Comparison of ENCODE assay signal across 25 cellular contexts in the genomic region with DNA sequence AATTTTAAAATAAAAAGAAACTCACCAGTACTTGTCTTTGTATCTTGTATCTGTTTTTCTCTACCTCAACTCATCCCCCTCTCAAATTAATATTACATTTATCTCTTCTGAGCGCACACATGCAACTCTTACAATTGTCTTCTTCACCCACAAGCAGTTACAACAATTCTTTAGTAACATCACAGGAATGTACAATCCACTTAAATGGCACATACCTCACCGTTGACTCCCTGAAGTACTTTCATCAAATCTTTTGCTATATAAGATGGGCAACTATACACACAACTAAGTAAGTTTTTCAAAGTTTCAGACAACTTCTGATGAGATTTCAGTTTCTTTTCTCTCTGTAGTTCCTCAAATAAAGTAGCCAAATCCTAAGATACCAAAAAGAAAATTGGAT. TPM values are rescaled to one million over a fixed set of nuclear protein-coding genes. Genes with fewer than 3 reads are reported as not detected.
DNase-seq lines count a peak whose midpoint lies in the region; ATAC-seq, FAIRE-seq and TF ChIP-seq lines count a peak whose summit lies in the region.
"Had no signal": no experiment of that assay in that cellular context is flagged by ENCODE, and none has a peak within 500 bp of the region (broad histone marks: within the 10 kb centered on the region; RNA-seq: fewer than 3 reads in every experiment).

No MANE protein-coding gene starts in this region.

- no peaks in the 10 kb centered on the region for H3K4me1 Mint-ChIP-seq in T-helper 1 cell treated with Interleukin-12 subunit alpha and Interleukin-12 subunit beta and Interleukin-4 antibody, amounts not matched to agents 30 μg/mL and 1 μg/mL, for 36 hours (ENCODE audit: low read depth)
- peaks cover 19% of the 10 kb centered on the region for H3K4me1 Mint-ChIP-seq in HFFc6 (ENCODE audit: low read depth)
- H3K4me1 Mint-ChIP-seq in progenitor cell of endocrine pancreas (ENCODE audit: low read depth), result no peaks in the 10 kb centered on the region
- H3K4me1 Mint-ChIP-seq: CD14-positive monocyte; stimulated activated naive CD8-positive, alpha-beta T cell treated with anti-CD3 and anti-CD28 coated beads, Interleukin-15, amount 100 ng/mL, for 72 hours had no signal

- peak overlapping the region; percentile 57 for H3K27ac Mint-ChIP-seq in T-helper 1 cell treated with Interleukin-12 subunit alpha and Interleukin-12 subunit beta and Interleukin-4 antibody, amounts not matched to agents 30 μg/mL and 1 μg/mL, for 36 hours
- peak overlapping the region; percentile 36 for H3K27ac Mint-ChIP-seq in HFFc6
- peak overlapping the region; percentile 75 for H3K27ac Mint-ChIP-seq in progenitor cell of endocrine pancreas
- H3K27ac Mint-ChIP-seq: CD14-positive monocyte had no signal

- no peaks in the 10 kb centered on the region for H3K27me3 ChIP-seq in bronchial epithelial cell (ENCODE audit: control insufficient read depth, insufficient read depth, low read length)
- H3K27me3 ChIP-seq: adrenal gland, esophagus muscularis mucosa, heart left ventricle, left lung had no signal

- H3K27me3 Mint-ChIP-seq in T-helper 1 cell treated with Interleukin-12 subunit alpha and Interleukin-12 subunit beta and Interleukin-4 antibody, amounts not matched to agents 30 μg/mL and 1 μg/mL, for 36 hours (ENCODE audit: low read depth), result no peaks in the 10 kb centered on the region
- H3K27me3 Mint-ChIP-seq in HFFc6 (ENCODE audit: insufficient read depth) (no peaks in the 10 kb centered on the region), progenitor cell of endocrine pancreas (no peaks in the 10 kb centered on the region)
- H3K27me3 Mint-ChIP-seq: stimulated activated naive CD8-positive, alpha-beta T cell treated with anti-CD3 and anti-CD28 coated beads, Interleukin-15, amount 100 ng/mL, for 72 hours had no signal

- ATAC-seq in HG03571 (IDR thresholded peaks at IDR 0.05; ENCODE audit: unreplicated experiment), result no peak
- ATAC-seq: heart left ventricle; left lung; stimulated activated naive CD8-positive, alpha-beta T cell treated with anti-CD3 and anti-CD28 coated beads, Interleukin-15, amount 100 ng/mL, for 72 hours had no signal

- DNase-seq in T-helper 1 cell (no peak), HFFc6 (peak; percentile 54), bronchial epithelial cell (ENCODE audit: low read depth) (peak; percentile 9), progenitor cell of endocrine pancreas (ENCODE audit: low spot score, unreplicated experiment) (no peak), mucosa of gallbladder (ENCODE audit: low spot score) (no peak), AML-193 (lab: John Stamatoyannopoulos, UW) (no peak)
- DNase-seq: activated CD4-positive, CD25-positive, alpha-beta regulatory T cell treated with anti-CD3 and anti-CD28 coated beads, Interleukin-2, amount 50 U/mL, for 72 hours; activated effector memory CD4-positive, alpha-beta T cell treated with Interleukin-2 at 50 U/mL for 16 hours; adrenal gland; effector memory CD4-positive, alpha-beta T cell; GF-D8; heart left ventricle; left lung; NCI-H146; NCI-H2171; NCI-H526 treated with DMSO at 0.1 percent for 48 hours; stimulated activated CD4-positive, alpha-beta T cell treated with anti-CD3 and anti-CD28 coated beads, Interleukin-4, amount 100 ng/mL, for 24 hours; stimulated activated naive CD8-positive, alpha-beta T cell treated with anti-CD3 and anti-CD28 coated beads, Interleukin-15, amount 100 ng/mL, for 72 hours had no signal

- H3K4me3 ChIP-seq in bronchial epithelial cell (ENCODE audit: low read depth, low read length), result no peak overlapping the region
- H3K4me3 ChIP-seq: adrenal gland, esophagus muscularis mucosa, heart left ventricle, left lung had no signal

- H3K9me3 Mint-ChIP-seq in T-helper 1 cell treated with Interleukin-12 subunit alpha and Interleukin-12 subunit beta and Interleukin-4 antibody, amounts not matched to agents 30 μg/mL and 1 μg/mL, for 36 hours, result no peaks in the 10 kb centered on the region
- H3K9me3 Mint-ChIP-seq in HFFc6 (no peaks in the 10 kb centered on the region), progenitor cell of endocrine pancreas (ENCODE audit: low read depth) (no peaks in the 10 kb centered on the region)
- H3K9me3 Mint-ChIP-seq: CD14-positive monocyte; stimulated activated naive CD8-positive, alpha-beta T cell treated with anti-CD3 and anti-CD28 coated beads, Interleukin-15, amount 100 ng/mL, for 72 hours had no signal

- peaks cover 40% of the 10 kb centered on the region for H3K36me3 Mint-ChIP-seq in T-helper 1 cell treated with Interleukin-12 subunit alpha and Interleukin-12 subunit beta and Interleukin-4 antibody, amounts not matched to agents 30 μg/mL and 1 μg/mL, for 36 hours (ENCODE audit: low read depth)
- H3K36me3 Mint-ChIP-seq in HFFc6 (ENCODE audit: low read depth) (peaks cover 36% of the 10 kb centered on the region), progenitor cell of endocrine pancreas (ENCODE audit: insufficient read depth) (peaks cover 22% of the 10 kb centered on the region)

- H3K4me3 Mint-ChIP-seq in T-helper 1 cell treated with Interleukin-12 subunit alpha and Interleukin-12 subunit beta and Interleukin-4 antibody, amounts not matched to agents 30 μg/mL and 1 μg/mL, for 36 hours, result no peak overlapping the region
- H3K4me3 Mint-ChIP-seq in HFFc6 (no peak overlapping the region), progenitor cell of endocrine pancreas (ENCODE audit: low read depth) (no peak overlapping the region)
- H3K4me3 Mint-ChIP-seq: CD14-positive monocyte; stimulated activated naive CD8-positive, alpha-beta T cell treated with anti-CD3 and anti-CD28 coated beads, Interleukin-15, amount 100 ng/mL, for 72 hours had no signal

- no peak for TF ChIP-seq CTCF in HFFc6 (IDR thresholded peaks at IDR 0.05)
- no peak for TF ChIP-seq CTCF in bronchial epithelial cell (IDR thresholded peaks at IDR 0.05; ENCODE audit: insufficient read depth, low read length, severe bottlenecking)
- TF ChIP-seq CTCF in progenitor cell of endocrine pancreas (IDR thresholded peaks at IDR 0.05; ENCODE audit: unreplicated experiment), result no peak

- H3K36me3 ChIP-seq in bronchial epithelial cell (ENCODE audit: control insufficient read depth, insufficient read depth, low read length), result peaks cover 16% of the 10 kb centered on the region

- no peak for FAIRE-seq in bronchial epithelial cell (lab: Jason Lieb, UNC)
- FAIRE-seq: A204.1, GM12891, GM19239 had no signal

RNA-seq across cellular contexts. Expression of a gene that starts 28.3 kb away (rescaled TPM):
- total RNA-seq in HFFc6 (2021; fragmentation: NEBNext Ultra II Directional; extraction: Animal tissue kit (Norgen Biotek cat#: 25700)), result 10 to 100 TPM; 34.5 to 43.6 (median 39.2) TPM
- total RNA-seq in bronchial epithelial cell (18.6 and 37.4 TPM in 2 replicates), progenitor cell of endocrine pancreas (46.5 and 55.9 TPM in 2 replicates), mucosa of gallbladder (18.9 TPM)

RNA-seq across cellular contexts. Expression of a gene that starts 52.2 kb away (rescaled TPM):
- total RNA-seq in HFFc6 (2021; fragmentation: NEBNext Ultra II Directional; extraction: Animal tissue kit (Norgen Biotek cat#: 25700)), result 10 to 100 TPM; 27.4 to 37.5 (median 35.0) TPM
- total RNA-seq in bronchial epithelial cell (49.2 and 53.0 TPM in 2 replicates), progenitor cell of endocrine pancreas (27.4 and 27.7 TPM in 2 replicates), mucosa of gallbladder (62.2 TPM)

Comparison
In these comparisons a context has a peak if more than half of its experiments do, and no peak if none do; other contexts are left out.
1. DNase-seq: peak in HFFc6 (single experiment) and bronchial epithelial cell (single experiment); none in T-helper 1 cell (0 of 5), progenitor cell of endocrine pancreas (single experiment), mucosa of gallbladder (single experiment) and AML-193 (0 of 2).
2. Peak in every context shown above with its lines, with median percentiles within 50 percentile points of each other: H3K27ac Mint-ChIP-seq.